27 cellular contexts compared by ENCODE assay signal in the genomic region with DNA sequence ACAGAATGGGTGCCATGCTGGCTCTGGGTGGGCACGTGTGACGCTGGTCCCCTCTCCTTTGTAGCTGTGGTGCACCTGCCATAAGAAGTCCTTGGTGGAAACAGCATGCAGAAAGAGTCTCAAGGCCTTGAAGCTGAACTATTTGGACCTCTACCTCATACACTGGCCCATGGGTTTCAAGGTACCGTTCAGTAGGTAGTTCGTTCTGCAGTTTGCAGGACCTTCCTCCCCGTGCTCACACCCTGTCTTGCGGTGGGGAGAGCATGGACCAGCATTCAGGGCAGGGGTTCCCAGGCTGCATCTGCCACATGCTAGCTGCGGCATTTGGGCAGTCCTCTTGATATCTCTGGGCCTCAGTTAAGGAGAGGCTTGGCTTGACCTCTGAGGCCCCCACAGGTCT.
"Had no signal": no experiment of that assay in that cellular context is flagged by ENCODE, and none has a peak within 500 bp of the region (broad histone marks: within the 10 kb centered on the region; RNA-seq: fewer than 3 reads in every experiment).

No MANE protein-coding gene starts in this region.

- H3K27me3 ChIP-seq: left lung, pancreas, sigmoid colon, suprapubic skin, tibial artery, upper lobe of right lung had no signal

- H3K36me3 ChIP-seq: neural progenitor cell, pancreas, prostate gland had no signal

- H2AFZ ChIP-seq: neural progenitor cell had no signal

- H3K27ac ChIP-seq: left lung, lower lobe of right lung, neural progenitor cell, pancreas, prostate gland, sigmoid colon, spleen, suprapubic skin, thoracic aorta, tibial artery, upper lobe of right lung had no signal

- H3K9ac ChIP-seq: neural progenitor cell had no signal

- H3K4me3 ChIP-seq: left lung, lower lobe of right lung, neural progenitor cell, pancreas, prostate gland, sigmoid colon, spleen, suprapubic skin, thoracic aorta, tibial artery, upper lobe of right lung had no signal

- H3K4me1 Mint-ChIP-seq: natural killer cell, neural progenitor cell had no signal

- DNase-seq: hippocampal formation; kidney glomerular epithelial cell; left cardiac atrium; left lung; lower lobe of right lung; mesendoderm; naive B cell; natural killer cell; nephron progenitor cell; pancreas; posterior cingulate gyrus; retina; right cardiac atrium; sigmoid colon; small intestine; spleen; stimulated activated CD4-positive, alpha-beta T cell treated with anti-CD3 and anti-CD28 coated beads, Interleukin-4, amount 100 ng/mL, for 24 hours; stimulated activated naive CD4-positive, alpha-beta T cell; tibial artery; upper lobe of right lung had no signal

- H3K4me3 Mint-ChIP-seq: mesothelial cell of epicardium; naive B cell; natural killer cell; nephron progenitor cell; neural progenitor cell; stimulated activated effector memory CD8-positive, alpha-beta T cell treated with anti-CD3 and anti-CD28 coated beads, Interleukin-12 subunit alpha, Interleukin-12 subunit beta, amount 100 ng/mL, for 72 hours; stimulated activated naive CD8-positive, alpha-beta T cell treated with anti-CD3 and anti-CD28 coated beads, Interleukin-15, Interleukin-2, amounts not matched to agents 100 ng/mL and 50 ng/mL, for 24 hours had no signal

- H3K36me3 Mint-ChIP-seq: naive B cell; natural killer cell; neural progenitor cell; stimulated activated effector memory CD8-positive, alpha-beta T cell treated with anti-CD3 and anti-CD28 coated beads, Interleukin-12 subunit alpha, Interleukin-12 subunit beta, amount 100 ng/mL, for 72 hours had no signal

- H3K4me2 ChIP-seq: neural progenitor cell had no signal

- H3K9me3 ChIP-seq: left lung, lower lobe of right lung, pancreas, prostate gland, sigmoid colon, spleen, suprapubic skin, thoracic aorta, tibial artery, upper lobe of right lung had no signal

- H3K27ac Mint-ChIP-seq: mesothelial cell of epicardium; naive B cell; natural killer cell; nephron progenitor cell; neural progenitor cell; stimulated activated effector memory CD8-positive, alpha-beta T cell treated with anti-CD3 and anti-CD28 coated beads, Interleukin-12 subunit alpha, Interleukin-12 subunit beta, amount 100 ng/mL, for 72 hours; stimulated activated naive CD8-positive, alpha-beta T cell treated with anti-CD3 and anti-CD28 coated beads, Interleukin-15, Interleukin-2, amounts not matched to agents 100 ng/mL and 50 ng/mL, for 24 hours had no signal

- H3K9me3 Mint-ChIP-seq: mesothelial cell of epicardium; naive B cell; natural killer cell; neural progenitor cell; stimulated activated effector memory CD8-positive, alpha-beta T cell treated with anti-CD3 and anti-CD28 coated beads, Interleukin-12 subunit alpha, Interleukin-12 subunit beta, amount 100 ng/mL, for 72 hours; stimulated activated naive CD8-positive, alpha-beta T cell treated with anti-CD3 and anti-CD28 coated beads, Interleukin-15, Interleukin-2, amounts not matched to agents 100 ng/mL and 50 ng/mL, for 24 hours had no signal

- ATAC-seq: left cardiac atrium; left lung; lower lobe of right lung; natural killer cell; pancreas; right cardiac atrium; stimulated activated effector memory CD8-positive, alpha-beta T cell treated with anti-CD3 and anti-CD28 coated beads, Interleukin-12 subunit alpha, Interleukin-12 subunit beta, amount 100 ng/mL, for 72 hours; upper lobe of right lung had no signal

- H3K4me1 ChIP-seq: left lung, lower lobe of right lung, neural progenitor cell, pancreas, prostate gland, spleen, suprapubic skin, tibial artery, upper lobe of right lung had no signal
